Comparison of ENCODE assay signal across 1 cellular context in genomic region chr9:19408316-19408692, GRCh38.
A peak's percentile ranks its signal among the peaks of the same experiment; 100 is the strongest.
TF ChIP-seq lines count a peak whose summit lies in the region.

No MANE protein-coding gene starts in this region.

TF ChIP-seq in HepG2, 621 proteins besides CTCF, POLR2A, EP300 and RAD21 (continued from another document):
- TF ChIP-seq ZNF362 (CRISPR knock-in tag; IDR thresholded peaks at IDR 0.05; ENCODE audit: borderline replicate concordance) (peak; percentile 9; the same call in 1 of the 2 replicates), ZNF709 (CRISPR knock-in tag; IDR thresholded peaks at IDR 0.05) (0 out of 2 replicates have a peak, but pooled peaks have one; percentile 33), GLI4 (CRISPR knock-in tag; IDR thresholded peaks at IDR 0.05; ENCODE audit: borderline replicate concordance) (0 out of 2 replicates have a peak, but pooled peaks have one; percentile 16), ZNF784 (CRISPR knock-in tag; IDR thresholded peaks at IDR 0.05; ENCODE audit: borderline replicate concordance) (0 out of 2 replicates have a peak, but pooled peaks have one; percentile 11), MTERF4 (CRISPR knock-in tag; IDR thresholded peaks at IDR 0.05) (0 out of 2 replicates have a peak, but pooled peaks have one; percentile 5), HMG20A (CRISPR knock-in tag; IDR thresholded peaks at IDR 0.05; ENCODE audit: borderline replicate concordance) (no peak), ZNF572 (CRISPR knock-in tag; IDR thresholded peaks at IDR 0.05) (0 out of 2 replicates have a peak, but pooled peaks have one; percentile 74)
